Comparison of ENCODE assay signal across 1 cellular context in genomic region chrX:53356186-53356585, GRCh38.
TF ChIP-seq lines count a peak whose summit lies in the region.

No MANE protein-coding gene starts in this region.

TF ChIP-seq in GM12878, 131 proteins besides CTCF, POLR2A, EP300 and RAD21:
- TF ChIP-seq STAT1 (conservative IDR thresholded peaks at IDR 0.05), result no peak
- no peak for TF ChIP-seq ELK1 (IDR thresholded peaks at IDR 0.05; ENCODE audit: low read depth, low read length)
- no peak for TF ChIP-seq SREBF2 (IDR thresholded peaks at IDR 0.05; ENCODE audit: low read length)
- TF ChIP-seq GABPA (IDR thresholded peaks at IDR 0.05; ENCODE audit: low read depth), result no peak
- TF ChIP-seq RFX5 (IDR thresholded peaks at IDR 0.05; ENCODE audit: low read depth, low read length), result peak; percentile 80
- peak; percentile 13; the same call in 1 of the 2 replicates for TF ChIP-seq CREB1 (IDR thresholded peaks at IDR 0.05; ENCODE audit: low read depth)
- peak; percentile 50 for TF ChIP-seq CREM (IDR thresholded peaks at IDR 0.05; ENCODE audit: low read depth)
- TF ChIP-seq IRF4 (IDR thresholded peaks at IDR 0.05; ENCODE audit: low read depth, low read length), result no peak
- peak; percentile 66; the same call in 1 of the 2 replicates for TF ChIP-seq BMI1 (IDR thresholded peaks at IDR 0.05; ENCODE audit: borderline replicate concordance)
